In genomic region chr4:98260047-98260578, GRCh38 we compare ENCODE assay signal across 1 cellular context.
TF ChIP-seq lines count a peak whose summit lies in the region.

No MANE protein-coding gene starts in this region.

TF ChIP-seq in K562, 482 proteins besides CTCF, POLR2A, EP300 and RAD21 (continued from another document):
- TF ChIP-seq ZBTB49 (CRISPR knock-in tag; IDR thresholded peaks at IDR 0.05; ENCODE audit: borderline replicate concordance) (0 out of 2 replicates have a peak, but pooled peaks have one; percentile 29), HMGN3 (IDR thresholded peaks at IDR 0.05; ENCODE audit: borderline replicate concordance, extremely low read depth, insufficient read length, low read depth, low read length) (peak; percentile 27), BHLHE40 (IDR thresholded peaks at IDR 0.05; ENCODE audit: low read length) (peak; percentile 85), ARID3A (IDR thresholded peaks at IDR 0.05; ENCODE audit: borderline replicate concordance, low read depth, low read length) (no peak), RUNX1 (IDR thresholded peaks at IDR 0.05; ENCODE audit: low read depth) (no peak), SAP30 (IDR thresholded peaks at IDR 0.05; ENCODE audit: borderline replicate concordance, insufficient read depth, low read depth, low read length, poor library complexity, severe bottlenecking) (no peak), ZNF146 (CRISPR knock-in tag; IDR thresholded peaks at IDR 0.05; ENCODE audit: unreplicated experiment) (no peak), PURB (CRISPR knock-in tag; IDR thresholded peaks at IDR 0.05; ENCODE audit: low read depth) (no peak), WHSC1 (IDR thresholded peaks at IDR 0.05; ENCODE audit: low read length) (no peak), PATZ1 (CRISPR knock-in tag; IDR thresholded peaks at IDR 0.05; ENCODE audit: borderline replicate concordance) (no peak), ZNF586 (CRISPR knock-in tag; conservative IDR thresholded peaks at IDR 0.05) (no peak), ZBTB2 (IDR thresholded peaks at IDR 0.05) (no peak), CAMTA2 (CRISPR knock-in tag; conservative IDR thresholded peaks at IDR 0.05) (no peak), XRCC3 (IDR thresholded peaks at IDR 0.05) (no peak), TARDBP (IDR thresholded peaks at IDR 0.05) (no peak), DLX4 (CRISPR knock-in tag; IDR thresholded peaks at IDR 0.05) (no peak), CCNT2 (IDR thresholded peaks at IDR 0.05; ENCODE audit: borderline replicate concordance, extremely low read depth, insufficient read length, low read depth, low read length) (peak; percentile 21), ZNF280A (IDR thresholded peaks at IDR 0.05; ENCODE audit: low read depth, partially characterized antibody) (no peak), UBTF (IDR thresholded peaks at IDR 0.05; ENCODE audit: borderline replicate concordance in 1 of 2, low read depth in 2 of 2, low read length in 2 of 2) (peak; percentile 20 to 31; a peak in 2 of 4 replicates), XRCC4 (IDR thresholded peaks at IDR 0.05; ENCODE audit: extremely low read depth, insufficient read depth, insufficient read length) (no peak), YY1 (IDR thresholded peaks at IDR 0.05; ENCODE audit: borderline replicate concordance in 1 of 3, control insufficient read depth in 1 of 3, extremely low read depth in 1 of 3, insufficient read depth in 3 of 3, insufficient read length in 1 of 3, insufficient replicate concordance in 2 of 3, low read depth in 1 of 3, low read length in 2 of 3) (peak in 1 of 3 experiments; percentile 65), PRMT5 (CRISPR knock-in tag; IDR thresholded peaks at IDR 0.05) (0 out of 2 replicates have a peak, but pooled peaks have one; percentile 31), EWSR1 (IDR thresholded peaks at IDR 0.05; ENCODE audit: borderline replicate concordance, low read depth, partially characterized antibody) (no peak), HDAC3 (IDR thresholded peaks at IDR 0.05; ENCODE audit: borderline replicate concordance, partially characterized antibody) (no peak), ETS2 (tag; IDR thresholded peaks at IDR 0.05; ENCODE audit: borderline replicate concordance, poor library complexity, severe bottlenecking) (no peak), FOXP1 (CRISPR knock-in tag; IDR thresholded peaks at IDR 0.05) (no peak), PCBP2 (IDR thresholded peaks at IDR 0.05; ENCODE audit: low read depth, low read length, poor library complexity, severe bottlenecking) (no peak), E2F4 (CRISPR knock-in tag; IDR thresholded peaks at IDR 0.05; ENCODE audit: low read depth) (no peak), ZNF133 (CRISPR knock-in tag; IDR thresholded peaks at IDR 0.05) (no peak), SMAD2 (IDR thresholded peaks at IDR 0.05; ENCODE audit: low read depth, low read length) (no peak), E2F6 (IDR thresholded peaks at IDR 0.05; ENCODE audit: borderline replicate concordance in 1 of 2, extremely low read depth in 1 of 2, insufficient read depth in 1 of 2, insufficient read length in 1 of 2, low read depth in 1 of 2, low read length in 1 of 2, poor library complexity in 1 of 2, severe bottlenecking in 1 of 2) (peak in 1 of 2 experiments; percentile 18), E2F3 (CRISPR knock-in tag; IDR thresholded peaks at IDR 0.05) (no peak), RFX5 (IDR thresholded peaks at IDR 0.05; ENCODE audit: low read depth, low read length) (no peak), RBM34 (IDR thresholded peaks at IDR 0.05; ENCODE audit: borderline replicate concordance, insufficient read depth, low read length) (no peak), STAT6 (CRISPR knock-in tag; IDR thresholded peaks at IDR 0.05) (no peak), CHD4 (IDR thresholded peaks at IDR 0.05; ENCODE audit: insufficient read depth, insufficient replicate concordance, low read depth, low read length, poor library complexity, severe bottlenecking) (no peak), CTBP1 (IDR thresholded peaks at IDR 0.05; ENCODE audit: borderline replicate concordance) (peak; percentile 2; the same call in 1 of the 2 replicates), SMARCA4 (IDR thresholded peaks at IDR 0.05) (no peak), ZNF436 (CRISPR knock-in tag; IDR thresholded peaks at IDR 0.05) (no peak), FOXK1 (CRISPR knock-in tag; IDR thresholded peaks at IDR 0.05; ENCODE audit: borderline replicate concordance) (peak; percentile 48; the same call in 1 of the 2 replicates), KDM4B (IDR thresholded peaks at IDR 0.05; ENCODE audit: borderline replicate concordance in 2 of 2, low read depth in 1 of 2) (no peak)
